Comparison of ENCODE assay signal across 11 cellular contexts in the genomic region with DNA sequence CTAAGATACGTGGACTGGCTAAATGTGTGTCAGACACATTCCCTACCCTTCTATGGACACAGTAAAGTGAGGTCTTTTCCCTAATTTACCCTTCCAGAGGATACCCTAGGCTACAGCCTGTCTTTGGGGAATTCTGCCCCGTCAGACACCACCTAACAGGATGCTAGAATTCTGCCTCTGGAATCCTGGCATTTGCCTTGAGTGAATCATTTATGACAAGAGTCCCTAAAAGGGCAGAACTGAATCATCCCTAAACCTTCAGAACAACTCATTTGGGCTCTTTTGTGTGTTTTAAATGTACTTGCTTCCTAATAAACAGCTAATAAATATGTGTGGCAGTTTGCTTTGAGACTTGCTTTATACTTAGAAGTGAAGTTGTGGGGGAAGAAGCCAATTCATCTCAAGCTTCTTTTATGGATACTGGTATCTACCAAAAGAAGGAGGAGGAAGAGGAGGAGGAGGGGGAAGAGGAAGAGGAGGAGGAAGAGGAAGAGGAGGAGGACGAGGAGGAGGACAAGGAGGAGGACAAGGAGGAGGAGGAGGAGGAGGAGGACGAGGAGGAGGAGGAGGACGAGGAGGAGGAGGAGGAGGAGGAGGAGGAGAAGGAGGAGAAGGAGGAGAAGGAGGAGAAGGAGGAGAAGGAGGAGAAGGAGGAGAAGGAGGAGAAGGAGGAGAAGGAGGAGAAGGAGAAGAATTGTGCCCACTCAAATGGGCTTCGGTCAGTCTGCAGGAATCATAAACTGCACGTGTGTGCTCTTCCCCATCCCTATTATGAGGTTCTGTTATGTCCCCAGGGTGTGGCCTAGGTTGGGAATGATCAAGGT. TPM values are rescaled to one million over a fixed set of nuclear protein-coding genes. Genes with fewer than 3 reads are reported as not detected.
A peak's percentile ranks its signal among the peaks of the same experiment; 100 is the strongest.
DNase-seq lines count a peak whose midpoint lies in the region; ATAC-seq and TF ChIP-seq lines count a peak whose summit lies in the region.
"Had no signal": no experiment of that assay in that cellular context is flagged by ENCODE, and none has a peak within 500 bp of the region (broad histone marks: within the 10 kb centered on the region; RNA-seq: fewer than 3 reads in every experiment).

No MANE protein-coding gene starts in this region.

- TF ChIP-seq CTCF in astrocyte of the spinal cord (IDR thresholded peaks at IDR 0.05; ENCODE audit: low read depth, low read length) (no peak), hepatocyte (IDR thresholded peaks at IDR 0.05; ENCODE audit: poor library complexity) (no peak)

- H3K79me2 ChIP-seq in hepatocyte, result no peaks in the 10 kb centered on the region

- no peaks in the 10 kb centered on the region for H3K36me3 ChIP-seq in hepatocyte (replicated peaks; ENCODE audit: insufficient read depth, low read depth)
- H3K36me3 ChIP-seq: cardiac muscle cell had no signal

- ATAC-seq in Right ventricle myocardium superior (ENCODE audit: poor library complexity), result no peak
- ATAC-seq: esophagus mucosa had no signal

- no peaks in the 10 kb centered on the region for H3K9me2 ChIP-seq in hepatocyte (replicated peaks; ENCODE audit: insufficient read depth)

- intact Hi-C loops in Right ventricle myocardium superior (cut with DNase I), result no loop called here

- no peak overlapping the region for H3K4me2 ChIP-seq in hepatocyte

- no peaks in the 10 kb centered on the region for H3K4me1 ChIP-seq in hepatocyte (ENCODE audit: insufficient read depth)

- H2AFZ ChIP-seq in hepatocyte, result no peak overlapping the region

- H3K27ac ChIP-seq in hepatocyte, result no peak overlapping the region
- H3K27ac ChIP-seq: cardiac muscle cell had no signal

- no peaks in the 10 kb centered on the region for H3K27me3 ChIP-seq in hepatocyte
- H3K27me3 ChIP-seq: cardiac muscle cell had no signal

- no peak overlapping the region for H3K4me3 ChIP-seq in astrocyte of the spinal cord (ENCODE audit: low read depth, low read length)
- H3K4me3 ChIP-seq in hepatocyte, result no peak overlapping the region
- H3K4me3 ChIP-seq: cardiac muscle cell had no signal

- peak; percentile 60 for DNase-seq in ACHN
- peak; percentile 58 for DNase-seq in HS-5 (ENCODE audit: low read depth)
- peak; percentile 37 for DNase-seq in astrocyte of the spinal cord (ENCODE audit: low read depth, low spot score)
- DNase-seq in iris pigment epithelial cell (ENCODE audit: low read depth), result peak; percentile 67
- no peak for DNase-seq in Right ventricle myocardium superior
- DNase-seq in hepatocyte (ENCODE audit: low spot score), result no peak
- no peak for DNase-seq in kidney glomerular epithelial cell (lab: John Stamatoyannopoulos, UW)
- no peak for DNase-seq in mucosa of gallbladder (ENCODE audit: low spot score)
- DNase-seq: activated CD4-positive, CD25-positive, alpha-beta regulatory T cell had no signal

- 46% methylated on average over 5 of the region's 7 CpGs for WGBS in hepatocyte (ENCODE audit: low lambda C conversion rate, missing lambda C conversion rate)

- in situ Hi-C loops in ACHN (cut with HindIII; ENCODE audit: low pct_ligation_motif_present, low pct_unique_long_range_greater_than_20kb, low sequenced_read_pairs), result no loop called here
- in situ Hi-C loops in astrocyte of the spinal cord (cut with HindIII; ENCODE audit: low sequenced_read_pairs), result no loop called here

- H3K9me3 ChIP-seq in hepatocyte (ENCODE audit: low read depth), result no peaks in the 10 kb centered on the region

- no peaks in the 10 kb centered on the region for H4K20me1 ChIP-seq in hepatocyte (ENCODE audit: insufficient read depth, poor library complexity, severe bottlenecking)

RNA-seq across cellular contexts. Expression of gene PARP12, which starts 27.1 kb away (rescaled TPM):
- total RNA-seq in Right ventricle myocardium superior, result 10.5 TPM
- 13.8 and 14.0 TPM in 2 replicates for total RNA-seq in hepatocyte
- 8.9 and 11.2 TPM in 2 replicates for polyA plus RNA-seq in hepatocyte
- total RNA-seq in mucosa of gallbladder, result 26.7 TPM

Comparison
In these comparisons a context has a peak if more than half of its experiments do, and no peak if none do; other contexts are left out.
1. DNase-seq: peak in ACHN (single experiment), HS-5 (single experiment), astrocyte of the spinal cord (single experiment) and iris pigment epithelial cell (single experiment); none in Right ventricle myocardium superior (single experiment), hepatocyte (single experiment), kidney glomerular epithelial cell (single experiment) and mucosa of gallbladder (single experiment).